1 cellular context compared by ENCODE assay signal in genomic region chr11:61361686-61362541, GRCh38.
TF ChIP-seq lines count a peak whose summit lies in the region.

A gene with protein sequence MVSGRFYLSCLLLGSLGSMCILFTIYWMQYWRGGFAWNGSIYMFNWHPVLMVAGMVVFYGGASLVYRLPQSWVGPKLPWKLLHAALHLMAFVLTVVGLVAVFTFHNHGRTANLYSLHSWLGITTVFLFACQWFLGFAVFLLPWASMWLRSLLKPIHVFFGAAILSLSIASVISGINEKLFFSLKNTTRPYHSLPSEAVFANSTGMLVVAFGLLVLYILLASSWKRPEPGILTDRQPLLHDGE (minus strand): TSS chr11:61361882. CDS start chr11:61356713, 5,169 bp downstream.
Gene TMEM138 (plus strand): TSS chr11:61362374. CDS start chr11:61364391, 2,017 bp downstream.

TF ChIP-seq in HepG2, 621 proteins besides CTCF, POLR2A, EP300 and RAD21 (continued from another document and continues in another):
- peak; percentile 99 for TF ChIP-seq ZFY (CRISPR knock-in tag; IDR thresholded peaks at IDR 0.05)
- TF ChIP-seq ZNF318 (CRISPR knock-in tag; IDR thresholded peaks at IDR 0.05) = peak; percentile 58; the same call in 1 of the 2 replicates
- TF ChIP-seq KLF16 (CRISPR knock-in tag; IDR thresholded peaks at IDR 0.05) = peak in 1 of 2 experiments; percentile 75; a peak in 2 of 4 replicates
- TF ChIP-seq ZNF33A (CRISPR knock-in tag; IDR thresholded peaks at IDR 0.05; ENCODE audit: borderline replicate concordance) = peak; percentile 80; the same call in 1 of the 2 replicates
- TF ChIP-seq, protein P1, sequence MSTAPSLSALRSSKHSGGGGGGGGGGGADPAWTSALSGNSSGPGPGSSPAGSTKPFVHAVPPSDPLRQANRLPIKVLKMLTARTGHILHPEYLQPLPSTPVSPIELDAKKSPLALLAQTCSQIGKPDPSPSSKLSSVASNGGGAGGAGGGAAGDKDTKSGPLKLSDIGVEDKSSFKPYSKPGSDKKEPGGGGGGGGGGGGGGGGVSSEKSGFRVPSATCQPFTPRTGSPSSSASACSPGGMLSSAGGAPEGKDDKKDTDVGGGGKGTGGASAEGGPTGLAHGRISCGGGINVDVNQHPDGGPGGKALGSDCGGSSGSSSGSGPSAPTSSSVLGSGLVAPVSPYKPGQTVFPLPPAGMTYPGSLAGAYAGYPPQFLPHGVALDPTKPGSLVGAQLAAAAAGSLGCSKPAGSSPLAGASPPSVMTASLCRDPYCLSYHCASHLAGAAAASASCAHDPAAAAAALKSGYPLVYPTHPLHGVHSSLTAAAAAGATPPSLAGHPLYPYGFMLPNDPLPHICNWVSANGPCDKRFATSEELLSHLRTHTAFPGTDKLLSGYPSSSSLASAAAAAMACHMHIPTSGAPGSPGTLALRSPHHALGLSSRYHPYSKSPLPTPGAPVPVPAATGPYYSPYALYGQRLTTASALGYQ (CRISPR knock-in tag; IDR thresholded peaks at IDR 0.05) = peak; percentile 27; the same call in 1 of the 2 replicates
- peak; percentile 75 for TF ChIP-seq ZNF414 (CRISPR knock-in tag; IDR thresholded peaks at IDR 0.05)
- peak; percentile 62 for TF ChIP-seq PRDM10 (CRISPR knock-in tag; IDR thresholded peaks at IDR 0.05; ENCODE audit: low read depth)
- TF ChIP-seq ZNF543 (CRISPR knock-in tag; IDR thresholded peaks at IDR 0.05) = peak; percentile 83
- TF ChIP-seq ARNT2 (CRISPR knock-in tag; IDR thresholded peaks at IDR 0.05; ENCODE audit: low read depth) = peak; percentile 79
- peak; percentile 70 for TF ChIP-seq NFATC3 (CRISPR knock-in tag; IDR thresholded peaks at IDR 0.05)
- TF ChIP-seq ZNF761 (CRISPR knock-in tag; conservative IDR thresholded peaks at IDR 0.05) = 0 out of 2 replicates have a peak, but pooled peaks have one; percentile 90
- TF ChIP-seq, protein P2, sequence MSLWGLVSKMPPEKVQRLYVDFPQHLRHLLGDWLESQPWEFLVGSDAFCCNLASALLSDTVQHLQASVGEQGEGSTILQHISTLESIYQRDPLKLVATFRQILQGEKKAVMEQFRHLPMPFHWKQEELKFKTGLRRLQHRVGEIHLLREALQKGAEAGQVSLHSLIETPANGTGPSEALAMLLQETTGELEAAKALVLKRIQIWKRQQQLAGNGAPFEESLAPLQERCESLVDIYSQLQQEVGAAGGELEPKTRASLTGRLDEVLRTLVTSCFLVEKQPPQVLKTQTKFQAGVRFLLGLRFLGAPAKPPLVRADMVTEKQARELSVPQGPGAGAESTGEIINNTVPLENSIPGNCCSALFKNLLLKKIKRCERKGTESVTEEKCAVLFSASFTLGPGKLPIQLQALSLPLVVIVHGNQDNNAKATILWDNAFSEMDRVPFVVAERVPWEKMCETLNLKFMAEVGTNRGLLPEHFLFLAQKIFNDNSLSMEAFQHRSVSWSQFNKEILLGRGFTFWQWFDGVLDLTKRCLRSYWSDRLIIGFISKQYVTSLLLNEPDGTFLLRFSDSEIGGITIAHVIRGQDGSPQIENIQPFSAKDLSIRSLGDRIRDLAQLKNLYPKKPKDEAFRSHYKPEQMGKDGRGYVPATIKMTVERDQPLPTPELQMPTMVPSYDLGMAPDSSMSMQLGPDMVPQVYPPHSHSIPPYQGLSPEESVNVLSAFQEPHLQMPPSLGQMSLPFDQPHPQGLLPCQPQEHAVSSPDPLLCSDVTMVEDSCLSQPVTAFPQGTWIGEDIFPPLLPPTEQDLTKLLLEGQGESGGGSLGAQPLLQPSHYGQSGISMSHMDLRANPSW (CRISPR knock-in tag; IDR thresholded peaks at IDR 0.05; ENCODE audit: borderline replicate concordance) = no peak; the same call in 1 of the 2 replicates
- TF ChIP-seq, protein P3, sequence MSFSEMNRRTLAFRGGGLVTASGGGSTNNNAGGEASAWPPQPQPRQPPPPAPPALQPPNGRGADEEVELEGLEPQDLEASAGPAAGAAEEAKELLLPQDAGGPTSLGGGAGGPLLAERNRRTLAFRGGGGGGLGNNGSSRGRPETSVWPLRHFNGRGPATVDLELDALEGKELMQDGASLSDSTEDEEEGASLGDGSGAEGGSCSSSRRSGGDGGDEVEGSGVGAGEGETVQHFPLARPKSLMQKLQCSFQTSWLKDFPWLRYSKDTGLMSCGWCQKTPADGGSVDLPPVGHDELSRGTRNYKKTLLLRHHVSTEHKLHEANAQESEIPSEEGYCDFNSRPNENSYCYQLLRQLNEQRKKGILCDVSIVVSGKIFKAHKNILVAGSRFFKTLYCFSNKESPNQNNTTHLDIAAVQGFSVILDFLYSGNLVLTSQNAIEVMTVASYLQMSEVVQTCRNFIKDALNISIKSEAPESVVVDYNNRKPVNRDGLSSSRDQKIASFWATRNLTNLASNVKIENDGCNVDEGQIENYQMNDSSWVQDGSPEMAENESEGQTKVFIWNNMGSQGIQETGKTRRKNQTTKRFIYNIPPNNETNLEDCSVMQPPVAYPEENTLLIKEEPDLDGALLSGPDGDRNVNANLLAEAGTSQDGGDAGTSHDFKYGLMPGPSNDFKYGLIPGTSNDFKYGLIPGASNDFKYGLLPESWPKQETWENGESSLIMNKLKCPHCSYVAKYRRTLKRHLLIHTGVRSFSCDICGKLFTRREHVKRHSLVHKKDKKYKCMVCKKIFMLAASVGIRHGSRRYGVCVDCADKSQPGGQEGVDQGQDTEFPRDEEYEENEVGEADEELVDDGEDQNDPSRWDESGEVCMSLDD (CRISPR knock-in tag; IDR thresholded peaks at IDR 0.05; ENCODE audit: borderline replicate concordance) = peak; percentile 68
- peak; percentile 76; the same call in 1 of the 2 replicates for TF ChIP-seq PITX1 (CRISPR knock-in tag; IDR thresholded peaks at IDR 0.05)
- peak; percentile 48; the same call in 1 of the 2 replicates for TF ChIP-seq ZNF441 (CRISPR knock-in tag; IDR thresholded peaks at IDR 0.05; ENCODE audit: borderline replicate concordance)
- peak; percentile 72 for TF ChIP-seq SP2 (CRISPR knock-in tag; IDR thresholded peaks at IDR 0.05)
- no peak for TF ChIP-seq ZNF570 (CRISPR knock-in tag; IDR thresholded peaks at IDR 0.05; ENCODE audit: borderline replicate concordance)
- peak; percentile 50; the same call in 1 of the 2 replicates for TF ChIP-seq FOXJ3 (CRISPR knock-in tag; IDR thresholded peaks at IDR 0.05; ENCODE audit: borderline replicate concordance)
- no peak; the same call in none of the 2 replicates for TF ChIP-seq SMAD3 (CRISPR knock-in tag; IDR thresholded peaks at IDR 0.05)
- no peak for TF ChIP-seq TMF1 (CRISPR knock-in tag; IDR thresholded peaks at IDR 0.05; ENCODE audit: low read depth)
- peak; percentile 89 for TF ChIP-seq SRSF1 (optimal IDR thresholded peaks at IDR 0.05; ENCODE audit: low read depth, low read length)
- TF ChIP-seq ZNF709 (CRISPR knock-in tag; IDR thresholded peaks at IDR 0.05) = peak; percentile 89
- no peak for TF ChIP-seq RFX3 (CRISPR knock-in tag; IDR thresholded peaks at IDR 0.05)
- TF ChIP-seq, protein P4, sequence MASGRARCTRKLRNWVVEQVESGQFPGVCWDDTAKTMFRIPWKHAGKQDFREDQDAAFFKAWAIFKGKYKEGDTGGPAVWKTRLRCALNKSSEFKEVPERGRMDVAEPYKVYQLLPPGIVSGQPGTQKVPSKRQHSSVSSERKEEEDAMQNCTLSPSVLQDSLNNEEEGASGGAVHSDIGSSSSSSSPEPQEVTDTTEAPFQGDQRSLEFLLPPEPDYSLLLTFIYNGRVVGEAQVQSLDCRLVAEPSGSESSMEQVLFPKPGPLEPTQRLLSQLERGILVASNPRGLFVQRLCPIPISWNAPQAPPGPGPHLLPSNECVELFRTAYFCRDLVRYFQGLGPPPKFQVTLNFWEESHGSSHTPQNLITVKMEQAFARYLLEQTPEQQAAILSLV (CRISPR knock-in tag; IDR thresholded peaks at IDR 0.05; ENCODE audit: borderline replicate concordance) = 0 out of 2 replicates have a peak, but pooled peaks have one; percentile 61
- TF ChIP-seq ELF4 (CRISPR knock-in tag; IDR thresholded peaks at IDR 0.05; ENCODE audit: borderline replicate concordance) = peak; percentile 54; the same call in 1 of the 2 replicates
- 0 out of 2 replicates have a peak, but pooled peaks have one; percentile 70 for TF ChIP-seq ZBTB7A (CRISPR knock-in tag; IDR thresholded peaks at IDR 0.05)
- peak; percentile 49; the same call in 1 of the 2 replicates for TF ChIP-seq ZNF362 (CRISPR knock-in tag; IDR thresholded peaks at IDR 0.05; ENCODE audit: borderline replicate concordance)
- no peak for TF ChIP-seq SP140L (CRISPR knock-in tag; IDR thresholded peaks at IDR 0.05; ENCODE audit: borderline replicate concordance)
- TF ChIP-seq ZNF136 (CRISPR knock-in tag; IDR thresholded peaks at IDR 0.05; ENCODE audit: low read depth) = peak; percentile 38; the same call in 1 of the 2 replicates
- TF ChIP-seq MAFK (conservative IDR thresholded peaks at IDR 0.05 in 1 of 2, IDR thresholded peaks at IDR 0.05 in 1 of 2; ENCODE audit: low read length in 2 of 2) = no peak
